ENCODE assay signal across 24 cellular contexts in the genomic region with DNA sequence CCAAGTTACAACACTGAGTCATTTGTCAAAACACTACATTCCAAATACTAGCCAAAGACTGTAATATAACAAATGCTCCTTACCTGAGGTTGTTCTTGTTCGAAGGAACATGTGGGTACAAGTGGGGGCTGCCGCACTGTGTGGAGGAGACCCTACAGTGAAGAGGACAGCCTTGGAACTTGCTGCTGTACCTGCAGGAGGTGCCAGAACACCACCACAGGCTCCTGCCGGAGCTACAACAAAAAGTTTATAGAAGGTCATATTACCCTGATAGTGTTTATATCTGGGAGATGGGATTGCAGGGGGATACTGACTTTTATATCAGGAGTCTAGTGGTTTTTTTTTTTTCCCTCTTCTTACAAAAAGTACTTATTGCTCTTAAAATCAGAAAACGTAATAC. TPM values are rescaled to one million over a fixed set of nuclear protein-coding genes. Genes with fewer than 3 reads are reported as not detected.
A peak's percentile ranks its signal among the peaks of the same experiment; 100 is the strongest.
DNase-seq lines count a peak whose midpoint lies in the region; ATAC-seq, FAIRE-seq and TF ChIP-seq lines count a peak whose summit lies in the region.
"Had no signal": no experiment of that assay in that cellular context is flagged by ENCODE, and none has a peak within 500 bp of the region (broad histone marks: within the 10 kb centered on the region; RNA-seq: fewer than 3 reads in every experiment).

No MANE protein-coding gene starts in this region.

- H3K4me1 ChIP-seq in foreskin keratinocyte: peaks cover 8% of the 10 kb centered on the region
- H3K4me1 ChIP-seq: pancreas, thyroid gland had no signal

- H3K27ac ChIP-seq in foreskin keratinocyte: no peak overlapping the region
- H3K27ac ChIP-seq: hepatocyte, pancreas, thyroid gland had no signal

- H3K4me3 ChIP-seq in WI38 (ENCODE audit: low read depth, low read length): no peak overlapping the region
- H3K4me3 ChIP-seq: hepatocyte, pancreas, thyroid gland had no signal

- H3K27me3 ChIP-seq in foreskin keratinocyte: no peaks in the 10 kb centered on the region
- H3K27me3 ChIP-seq: hepatocyte, pancreas, thyroid gland had no signal

- no peak overlapping the region for H3K4me3 Mint-ChIP-seq in HFFc6
- no peak overlapping the region for H3K4me3 Mint-ChIP-seq in T-helper 2 cell treated with Interferon-gamma antibody and Interleukin-4, amounts not matched to agents 5 μg/mL and 100 μg/mL, for 36 hours
- H3K4me3 Mint-ChIP-seq: naive thymus-derived CD8-positive, alpha-beta T cell; stimulated activated naive B cell treated with anti-CD40 and anti-IgM and Interleukin-4, amounts not matched to agents 10 μg/mL and 1 μg/mL and 100 μg/mL, for 72 hours had no signal

- no peaks in the 10 kb centered on the region for H3K9me3 Mint-ChIP-seq in HFFc6
- no peaks in the 10 kb centered on the region for H3K9me3 Mint-ChIP-seq in T-helper 2 cell treated with Interferon-gamma antibody and Interleukin-4, amounts not matched to agents 5 μg/mL and 100 μg/mL, for 36 hours
- H3K9me3 Mint-ChIP-seq: naive thymus-derived CD8-positive, alpha-beta T cell; stimulated activated naive B cell treated with anti-CD40 and anti-IgM and Interleukin-4, amounts not matched to agents 10 μg/mL and 1 μg/mL and 100 μg/mL, for 72 hours had no signal

- peak; percentile 23 for TF ChIP-seq CTCF in D721Med (IDR thresholded peaks at IDR 0.05; ENCODE audit: insufficient read depth, missing control alignments)
- TF ChIP-seq CTCF in HFFc6 (IDR thresholded peaks at IDR 0.05): peak; percentile 27; the same call in 1 of the 2 replicates
- TF ChIP-seq CTCF in WI38 (IDR thresholded peaks at IDR 0.05; ENCODE audit: low read depth, low read length): peak; percentile 25; the same call in 1 of the 2 replicates
- peak; percentile 42 for TF ChIP-seq CTCF in foreskin keratinocyte (conservative IDR thresholded peaks at IDR 0.05)

- H3K27me3 Mint-ChIP-seq in HFFc6 (ENCODE audit: insufficient read depth): no peaks in the 10 kb centered on the region
- H3K27me3 Mint-ChIP-seq in T-helper 2 cell treated with Interferon-gamma antibody and Interleukin-4, amounts not matched to agents 5 μg/mL and 100 μg/mL, for 36 hours (ENCODE audit: low read depth): no peaks in the 10 kb centered on the region
- H3K27me3 Mint-ChIP-seq: naive thymus-derived CD8-positive, alpha-beta T cell; stimulated activated naive B cell treated with anti-CD40 and anti-IgM and Interleukin-4, amounts not matched to agents 10 μg/mL and 1 μg/mL and 100 μg/mL, for 72 hours had no signal

- no peak for FAIRE-seq in D721Med (lab: Jason Lieb, UNC)
- FAIRE-seq: colon, endometrium, pancreas had no signal

- H3K27ac Mint-ChIP-seq in HFFc6: no peak overlapping the region
- H3K27ac Mint-ChIP-seq in T-helper 2 cell treated with Interferon-gamma antibody and Interleukin-4, amounts not matched to agents 5 μg/mL and 100 μg/mL, for 36 hours: no peak overlapping the region
- H3K27ac Mint-ChIP-seq: naive thymus-derived CD8-positive, alpha-beta T cell; stimulated activated naive B cell treated with anti-CD40 and anti-IgM and Interleukin-4, amounts not matched to agents 10 μg/mL and 1 μg/mL and 100 μg/mL, for 72 hours had no signal

- no peak for ATAC-seq in foreskin keratinocyte
- no peak for ATAC-seq in HG03378 (IDR thresholded peaks at IDR 0.05; ENCODE audit: unreplicated experiment)
- ATAC-seq: naive thymus-derived CD8-positive, alpha-beta T cell; pancreas; sciatic nerve; stimulated activated naive B cell treated with anti-CD40 and anti-IgM and Interleukin-4, amounts not matched to agents 10 μg/mL and 1 μg/mL and 100 μg/mL, for 72 hours had no signal

- DNase-seq in D721Med (ENCODE audit: insufficient read length, low spot score) (no peak), HFFc6 (no peak), foreskin keratinocyte (no peak), middle frontal gyrus (ENCODE audit: extremely low spot score, low spot score) (no peak)
- no peak for DNase-seq in T-helper 2 cell treated with Interferon-gamma antibody and Interleukin-4, amounts not matched to agents 5 μg/mL and 100 μg/mL, for 36 hours (ENCODE audit: low spot score)
- DNase-seq: activated CD4-positive, alpha-beta T cell treated with anti-CD3 and anti-CD28 coated beads, Interleukin-2, amount 50 U/mL, for 48 hours; activated naive CD4-positive, alpha-beta T cell; activated T-cell treated with anti-CD3 and anti-CD28 coated beads for 4 hours; AML-193; anterior cingulate cortex; COR-L47; islet precursor cell; naive thymus-derived CD8-positive, alpha-beta T cell; NCI-H187; NCI-H446; pancreas; stimulated activated naive B cell treated with anti-CD40 and anti-IgM and Interleukin-4, amounts not matched to agents 10 μg/mL and 1 μg/mL and 100 μg/mL, for 72 hours had no signal

- H3K4me1 Mint-ChIP-seq in HFFc6 (ENCODE audit: low read depth): no peaks in the 10 kb centered on the region
- H3K4me1 Mint-ChIP-seq in T-helper 2 cell treated with Interferon-gamma antibody and Interleukin-4, amounts not matched to agents 5 μg/mL and 100 μg/mL, for 36 hours (ENCODE audit: low read depth): no peaks in the 10 kb centered on the region
- H3K4me1 Mint-ChIP-seq: stimulated activated naive B cell treated with anti-CD40 and anti-IgM and Interleukin-4, amounts not matched to agents 10 μg/mL and 1 μg/mL and 100 μg/mL, for 72 hours had no signal

- H3K36me3 Mint-ChIP-seq in HFFc6 (ENCODE audit: low read depth): no peaks in the 10 kb centered on the region
- peaks cover 22% of the 10 kb centered on the region for H3K36me3 Mint-ChIP-seq in T-helper 2 cell treated with Interferon-gamma antibody and Interleukin-4, amounts not matched to agents 5 μg/mL and 100 μg/mL, for 36 hours (ENCODE audit: low read depth)

RNA-seq across cellular contexts. Expression of a gene that starts 37.8 kb away (rescaled TPM):
- total RNA-seq in HFFc6 (2021; fragmentation: NEBNext Ultra II Directional; extraction: Animal tissue kit (Norgen Biotek cat#: 25700)): under 1 TPM in 2 of 6 experiments, not detected in 4; 0.24 to 0.25 TPM
- total RNA-seq in foreskin keratinocyte: 0.95 and 1.0 TPM in 2 replicates
- polyA plus RNA-seq in foreskin keratinocyte: 1.1 and 1.3 TPM in 2 replicates
- total RNA-seq: naive thymus-derived CD8-positive, alpha-beta T cell had no signal
